In genomic region chr18:28161608-28162599, GRCh38 we compare ENCODE assay signal across 17 cellular contexts. TPM values are rescaled to one million over a fixed set of nuclear protein-coding genes. Genes with fewer than 3 reads are reported as not detected.
A peak's percentile ranks its signal among the peaks of the same experiment; 100 is the strongest.
DNase-seq lines count a peak whose midpoint lies in the region; ATAC-seq and TF ChIP-seq lines count a peak whose summit lies in the region.
"Had no signal": no experiment of that assay in that cellular context is flagged by ENCODE, and none has a peak within 500 bp of the region (broad histone marks: within the 10 kb centered on the region; RNA-seq: fewer than 3 reads in every experiment).

No MANE protein-coding gene starts in this region.

- no peak for TF ChIP-seq CTCF in right atrium auricular region (IDR thresholded peaks at IDR 0.05)
- no peak for TF ChIP-seq CTCF in foreskin fibroblast (IDR thresholded peaks at IDR 0.05; ENCODE audit: low read depth, low read length)

- intact Hi-C loops in Right ventricle myocardium inferior (cut with DNase I): no loop called here

- H3K27ac ChIP-seq in right atrium auricular region: peak overlapping the region in 1 of 2 donors; percentile 61
- H3K27ac ChIP-seq: tibial nerve had no signal

- DNase-seq in Right ventricle myocardium inferior (ENCODE audit: missing footprints) (no peak), right atrium auricular region (ENCODE audit: low spot score) (no peak), foreskin fibroblast (peak; percentile 72 to 81), skeletal muscle cell (ENCODE audit: low read depth) (peak; percentile 48), NCI-H1694 (lab: John Stamatoyannopoulos, UW) (no peak)
- DNase-seq in activated CD8-positive, alpha-beta memory T cell treated with anti-CD3 and anti-CD28 coated beads, Interleukin-2, amount 50 U/mL, for 48 hours: no peak
- DNase-seq: 8988T; activated naive CD8-positive, alpha-beta T cell treated with anti-CD3 and anti-CD28 coated beads for 36 hours; activated T-cell treated with anti-CD3 and anti-CD28 coated beads, Interleukin-2, amount 50 U/mL, for 48 hours; CD8-positive, alpha-beta memory T cell; kidney; NCI-H1105 had no signal

- peaks cover 0 to 49% of the 10 kb centered on the region in 2 donors for H3K4me1 ChIP-seq in right atrium auricular region
- H3K4me1 ChIP-seq: tibial nerve had no signal

- H3K4me3 ChIP-seq in right atrium auricular region (no peak overlapping the region), foreskin fibroblast (ENCODE audit: low read depth in 1 of 2, low read length in 2 of 2) (no peak overlapping the region), skeletal muscle cell (ENCODE audit: low read depth, low read length) (no peak overlapping the region)
- H3K4me3 ChIP-seq: tibial nerve had no signal

- no peaks in the 10 kb centered on the region for H3K36me3 ChIP-seq in right atrium auricular region
- H3K36me3 ChIP-seq: tibial nerve had no signal

- ATAC-seq in Right ventricle myocardium inferior (peak; percentile 30), SK-N-SH treated with all-trans-retinoic acid at 6 μM for 48 hours (peak; percentile 10), GM21390 (IDR thresholded peaks at IDR 0.05; ENCODE audit: unreplicated experiment) (no peak)
- ATAC-seq: HCT116 had no signal

- H3K9me3 ChIP-seq in right atrium auricular region: no peaks in the 10 kb centered on the region
- H3K9me3 ChIP-seq: tibial nerve had no signal

- H3K27me3 ChIP-seq in right atrium auricular region: no peaks in the 10 kb centered on the region
- H3K27me3 ChIP-seq: tibial nerve had no signal

TF ChIP-seq in SK-N-SH treated with all-trans-retinoic acid at 6 μM for 48 hours, 23 proteins besides CTCF, POLR2A, EP300 and RAD21:
- TF ChIP-seq ZNF70 (CRISPR knock-in tag; IDR thresholded peaks at IDR 0.05) (no peak), SNAI2 (CRISPR knock-in tag; IDR thresholded peaks at IDR 0.05) (no peak), ZFP3 (CRISPR knock-in tag; IDR thresholded peaks at IDR 0.05) (no peak), CREB5 (CRISPR knock-in tag; IDR thresholded peaks at IDR 0.05; ENCODE audit: low read depth) (no peak), CSRNP3 (CRISPR knock-in tag; IDR thresholded peaks at IDR 0.05) (no peak), ARNTL (CRISPR knock-in tag; IDR thresholded peaks at IDR 0.05; ENCODE audit: borderline replicate concordance, low read depth) (no peak), ZFP30 (CRISPR knock-in tag; IDR thresholded peaks at IDR 0.05) (no peak), TSHZ2 (CRISPR knock-in tag; IDR thresholded peaks at IDR 0.05) (no peak), PATZ1 (CRISPR knock-in tag; IDR thresholded peaks at IDR 0.05; ENCODE audit: borderline replicate concordance) (no peak), OSR1 (CRISPR knock-in tag; IDR thresholded peaks at IDR 0.05) (no peak), TOX (CRISPR knock-in tag; IDR thresholded peaks at IDR 0.05; ENCODE audit: borderline replicate concordance) (no peak), PPARA (CRISPR knock-in tag; IDR thresholded peaks at IDR 0.05; ENCODE audit: borderline replicate concordance) (no peak), RARB (CRISPR knock-in tag; IDR thresholded peaks at IDR 0.05) (no peak), BACH2 (CRISPR knock-in tag; IDR thresholded peaks at IDR 0.05; ENCODE audit: borderline replicate concordance) (no peak), ZC3H10 (CRISPR knock-in tag; IDR thresholded peaks at IDR 0.05) (no peak), TCF4 (CRISPR knock-in tag; IDR thresholded peaks at IDR 0.05; ENCODE audit: borderline replicate concordance) (no peak), ESRRG (CRISPR knock-in tag; IDR thresholded peaks at IDR 0.05) (no peak), ZNF565 (CRISPR knock-in tag; conservative IDR thresholded peaks at IDR 0.05; ENCODE audit: low read depth) (no peak), GLIS3 (CRISPR knock-in tag; IDR thresholded peaks at IDR 0.05) (no peak), POU6F1 (CRISPR knock-in tag; IDR thresholded peaks at IDR 0.05; ENCODE audit: borderline replicate concordance, low read depth) (no peak)

RNA-seq across cellular contexts. Expression of gene CDH2, which starts 15.0 kb away (rescaled TPM):
- total RNA-seq in Right ventricle myocardium inferior (293 TPM), right atrium auricular region (100 to 1,000 TPM; 205 to 269 TPM)
- total RNA-seq: CD8-positive, alpha-beta memory T cell; G401 had no signal

Comparison
In these comparisons a context has a peak if more than half of its experiments do, and no peak if none do; other contexts are left out.
1. DNase-seq: peak in foreskin fibroblast (2 of 2) and skeletal muscle cell (single experiment); none in Right ventricle myocardium inferior (single experiment), right atrium auricular region (single experiment), NCI-H1694 (single experiment) and activated CD8-positive, alpha-beta memory T cell treated with anti-CD3 and anti-CD28 coated beads, Interleukin-2, amount 50 U/mL, for 48 hours (single experiment).